22 cellular contexts compared by ENCODE assay signal in the genomic region with DNA sequence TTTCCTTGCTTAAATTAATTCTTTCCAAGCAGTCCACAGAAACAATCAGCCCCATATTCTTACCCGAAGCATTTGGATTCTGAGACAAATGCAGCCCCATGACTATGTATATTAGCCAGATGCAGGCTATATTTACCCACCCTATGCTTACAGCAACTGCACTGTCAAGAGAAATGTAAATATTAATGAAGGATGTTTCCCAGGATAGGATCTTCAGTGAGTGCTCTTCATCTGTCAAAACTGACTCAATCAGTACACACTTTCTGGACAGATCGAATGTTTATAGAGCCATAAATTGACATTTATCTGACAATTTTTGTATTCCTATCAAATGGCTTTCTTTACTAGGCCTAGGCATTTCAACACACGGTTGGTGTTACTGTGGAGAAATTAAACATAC.
"Had no signal": no experiment of that assay in that cellular context is flagged by ENCODE, and none has a peak within 500 bp of the region (broad histone marks: within the 10 kb centered on the region; RNA-seq: fewer than 3 reads in every experiment).

No MANE protein-coding gene starts in this region.

- ATAC-seq: stimulated activated naive CD8-positive, alpha-beta T cell treated with anti-CD3 and anti-CD28 coated beads, Interleukin-15, Interleukin-2, amounts not matched to agents 100 U/mL and 50 U/mL, for 24 hours had no signal

- H3K27ac ChIP-seq: brain microvascular endothelial cell, coronary artery, prostate gland, right atrium auricular region, transverse colon, vagina, WERI-Rb-1 had no signal

- H3K27me3 ChIP-seq: brain microvascular endothelial cell, right atrium auricular region, transverse colon, vagina had no signal

- H3K36me3 ChIP-seq: brain microvascular endothelial cell, prostate gland, right atrium auricular region, transverse colon, vagina, WERI-Rb-1 had no signal

- H3K4me3 ChIP-seq: coronary artery, prostate gland, right atrium auricular region, transverse colon, vagina had no signal

- DNase-seq: activated CD4-positive, alpha-beta T cell treated with anti-CD3 and anti-CD28 coated beads for 1 hour; activated CD8-positive, alpha-beta memory T cell treated with anti-CD3 and anti-CD28 coated beads for 24 hours; activated CD8-positive, alpha-beta memory T cell treated with anti-CD3 and anti-CD28 coated beads, Interleukin-2, amount 50 U/mL, for 48 hours; activated effector memory CD4-positive, alpha-beta T cell treated with Interleukin-2 at 50 U/mL for 16 hours; activated naive CD4-positive, alpha-beta T cell treated with anti-CD3 and anti-CD28 coated beads, Interleukin-2, amount 10 ng/mL, durations not matched to agents 7 days and 5 days; activated T-cell treated with anti-CD3 and anti-CD28 coated beads, Interleukin-2, amount 50 U/mL, for 48 hours; aorta; brain microvascular endothelial cell; erythroblast; foreskin melanocyte; glutamatergic neuron; hypothalamus; islet precursor cell; midbrain; nephron progenitor cell; stimulated activated naive CD8-positive, alpha-beta T cell treated with anti-CD3 and anti-CD28 coated beads, Interleukin-15, Interleukin-2, amounts not matched to agents 100 U/mL and 50 U/mL, for 24 hours; transverse colon; WERI-Rb-1 had no signal

- H3K9me3 ChIP-seq: prostate gland, right atrium auricular region, transverse colon, vagina had no signal

- H3K4me1 ChIP-seq: prostate gland, right atrium auricular region, transverse colon, vagina had no signal
